In genomic region chr10:105718207-105718995, GRCh38 we compare ENCODE assay signal across 22 cellular contexts.
"Had no signal": no experiment of that assay in that cellular context is flagged by ENCODE, and none has a peak within 500 bp of the region (broad histone marks: within the 10 kb centered on the region; RNA-seq: fewer than 3 reads in every experiment).

No MANE protein-coding gene starts in this region.

- H3K4me3 ChIP-seq: colonic mucosa, left lung, prostate gland, right atrium auricular region, tibial artery had no signal

- H3K36me3 ChIP-seq: brain microvascular endothelial cell, colonic mucosa, left lung, prostate gland, right atrium auricular region, tibial artery had no signal

- DNase-seq: activated CD4-positive, alpha-beta T cell treated with anti-CD3 and anti-CD28 coated beads, Interleukin-2, amount 50 U/mL, for 1 hour; activated CD8-positive, alpha-beta memory T cell treated with anti-CD3 and anti-CD28 coated beads for 24 hours; activated CD8-positive, alpha-beta memory T cell treated with anti-CD3 and anti-CD28 coated beads, Interleukin-2, amount 50 U/mL, for 48 hours; activated effector memory CD4-positive, alpha-beta T cell treated with Interleukin-2 at 50 U/mL for 16 hours; activated naive CD4-positive, alpha-beta T cell treated with anti-CD3 and anti-CD28 coated beads, Interleukin-2, amount 10 ng/mL, durations not matched to agents 7 days and 5 days; activated naive CD8-positive, alpha-beta T cell treated with anti-CD3 and anti-CD28 coated beads, Interleukin-2, amount 50 U/mL, for 24 hours; activated T-cell treated with anti-CD3 and anti-CD28 coated beads, Interleukin-2, amount 50 U/mL, for 48 hours; anterior cingulate cortex; brain microvascular endothelial cell; colonic mucosa; foreskin keratinocyte; glutamatergic neuron; hippocampal formation; left lung; mammary epithelial cell; naive B cell; stimulated activated naive CD8-positive, alpha-beta T cell treated with anti-CD3 and anti-CD28 coated beads, Interleukin-15, Interleukin-2, amounts not matched to agents 100 U/mL and 50 U/mL, for 24 hours; substantia nigra; tibial artery had no signal

- ATAC-seq: activated CD4-positive, CD25-positive, alpha-beta regulatory T cell treated with anti-CD3 and anti-CD28 coated beads, Interleukin-2, amount 50 U/mL, for 24 hours; activated naive CD8-positive, alpha-beta T cell treated with anti-CD3 and anti-CD28 coated beads, Interleukin-2, amount 50 U/mL, for 24 hours; foreskin keratinocyte; left lung; stimulated activated naive CD8-positive, alpha-beta T cell treated with anti-CD3 and anti-CD28 coated beads, Interleukin-15, Interleukin-2, amounts not matched to agents 100 U/mL and 50 U/mL, for 24 hours had no signal

- H3K9me3 ChIP-seq: colonic mucosa, prostate gland, right atrium auricular region, tibial artery had no signal

- H3K27me3 ChIP-seq: brain microvascular endothelial cell, colonic mucosa, foreskin keratinocyte, left lung, right atrium auricular region, tibial artery had no signal

- H3K4me1 ChIP-seq: colonic mucosa, foreskin keratinocyte, left lung, prostate gland, right atrium auricular region, tibial artery had no signal

- H3K27ac ChIP-seq: brain microvascular endothelial cell, colonic mucosa, foreskin keratinocyte, left lung, prostate gland, right atrium auricular region, tibial artery had no signal
